1 cellular context compared by ENCODE assay signal in the genomic region with DNA sequence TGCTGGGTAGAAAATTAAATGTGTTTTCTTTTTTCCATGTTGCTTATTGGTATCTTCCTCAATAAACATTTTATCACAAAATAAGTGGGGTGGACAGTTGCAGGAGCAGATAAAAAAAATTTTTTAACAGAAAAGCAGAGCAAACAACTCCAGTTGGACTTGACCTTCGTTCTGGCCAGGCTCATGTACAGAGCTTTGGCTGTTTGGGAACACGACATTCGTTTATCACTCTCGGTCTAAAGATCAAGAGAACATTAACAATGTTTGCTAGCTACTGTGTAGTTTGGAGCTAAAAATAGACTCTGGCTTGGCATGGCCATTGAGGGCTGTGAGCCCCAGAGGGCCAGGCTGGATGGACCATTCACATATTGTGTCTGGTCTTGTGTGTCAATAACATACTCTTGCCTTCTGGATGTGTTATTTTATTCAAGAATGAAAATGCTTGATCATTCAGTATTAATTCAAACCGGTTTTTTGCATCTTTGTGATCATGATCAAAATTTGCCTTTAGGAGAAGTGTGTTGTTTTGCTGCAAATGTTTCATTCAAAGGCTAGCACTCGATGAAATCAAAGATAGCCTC.
TF ChIP-seq lines count a peak whose summit lies in the region.

No MANE protein-coding gene starts in this region.

TF ChIP-seq in HepG2, 621 proteins besides CTCF, POLR2A, EP300 and RAD21 (continued from another document and continues in another):
- TF ChIP-seq, protein P1, sequence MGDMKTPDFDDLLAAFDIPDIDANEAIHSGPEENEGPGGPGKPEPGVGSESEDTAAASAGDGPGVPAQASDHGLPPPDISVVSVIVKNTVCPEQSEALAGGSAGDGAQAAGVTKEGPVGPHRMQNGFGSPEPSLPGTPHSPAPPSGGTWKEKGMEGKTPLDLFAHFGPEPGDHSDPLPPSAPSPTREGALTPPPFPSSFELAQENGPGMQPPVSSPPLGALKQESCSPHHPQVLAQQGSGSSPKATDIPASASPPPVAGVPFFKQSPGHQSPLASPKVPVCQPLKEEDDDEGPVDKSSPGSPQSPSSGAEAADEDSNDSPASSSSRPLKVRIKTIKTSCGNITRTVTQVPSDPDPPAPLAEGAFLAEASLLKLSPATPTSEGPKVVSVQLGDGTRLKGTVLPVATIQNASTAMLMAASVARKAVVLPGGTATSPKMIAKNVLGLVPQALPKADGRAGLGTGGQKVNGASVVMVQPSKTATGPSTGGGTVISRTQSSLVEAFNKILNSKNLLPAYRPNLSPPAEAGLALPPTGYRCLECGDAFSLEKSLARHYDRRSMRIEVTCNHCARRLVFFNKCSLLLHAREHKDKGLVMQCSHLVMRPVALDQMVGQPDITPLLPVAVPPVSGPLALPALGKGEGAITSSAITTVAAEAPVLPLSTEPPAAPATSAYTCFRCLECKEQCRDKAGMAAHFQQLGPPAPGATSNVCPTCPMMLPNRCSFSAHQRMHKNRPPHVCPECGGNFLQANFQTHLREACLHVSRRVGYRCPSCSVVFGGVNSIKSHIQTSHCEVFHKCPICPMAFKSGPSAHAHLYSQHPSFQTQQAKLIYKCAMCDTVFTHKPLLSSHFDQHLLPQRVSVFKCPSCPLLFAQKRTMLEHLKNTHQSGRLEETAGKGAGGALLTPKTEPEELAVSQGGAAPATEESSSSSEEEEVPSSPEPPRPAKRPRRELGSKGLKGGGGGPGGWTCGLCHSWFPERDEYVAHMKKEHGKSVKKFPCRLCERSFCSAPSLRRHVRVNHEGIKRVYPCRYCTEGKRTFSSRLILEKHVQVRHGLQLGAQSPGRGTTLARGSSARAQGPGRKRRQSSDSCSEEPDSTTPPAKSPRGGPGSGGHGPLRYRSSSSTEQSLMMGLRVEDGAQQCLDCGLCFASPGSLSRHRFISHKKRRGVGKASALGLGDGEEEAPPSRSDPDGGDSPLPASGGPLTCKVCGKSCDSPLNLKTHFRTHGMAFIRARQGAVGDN (CRISPR knock-in tag; IDR thresholded peaks at IDR 0.05) = no peak
- TF ChIP-seq, protein P2, sequence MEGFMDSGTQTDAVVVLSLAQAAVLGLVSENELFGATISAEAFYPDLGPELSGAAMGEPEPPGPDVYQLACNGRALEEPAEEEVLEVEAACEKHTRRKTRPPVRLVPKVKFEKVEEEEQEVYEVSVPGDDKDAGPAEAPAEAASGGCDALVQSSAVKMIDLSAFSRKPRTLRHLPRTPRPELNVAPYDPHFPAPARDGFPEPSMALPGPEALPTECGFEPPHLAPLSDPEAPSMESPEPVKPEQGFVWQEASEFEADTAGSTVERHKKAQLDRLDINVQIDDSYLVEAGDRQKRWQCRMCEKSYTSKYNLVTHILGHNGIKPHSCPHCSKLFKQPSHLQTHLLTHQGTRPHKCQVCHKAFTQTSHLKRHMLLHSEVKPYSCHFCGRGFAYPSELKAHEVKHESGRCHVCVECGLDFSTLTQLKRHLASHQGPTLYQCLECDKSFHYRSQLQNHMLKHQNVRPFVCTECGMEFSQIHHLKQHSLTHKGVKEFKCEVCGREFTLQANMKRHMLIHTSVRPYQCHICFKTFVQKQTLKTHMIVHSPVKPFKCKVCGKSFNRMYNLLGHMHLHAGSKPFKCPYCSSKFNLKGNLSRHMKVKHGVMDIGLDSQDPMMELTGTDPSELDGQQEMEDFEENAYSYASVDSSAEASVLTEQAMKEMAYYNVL (CRISPR knock-in tag; IDR thresholded peaks at IDR 0.05; ENCODE audit: borderline replicate concordance) = peak; percentile 58; the same call in 1 of the 2 replicates
- TF ChIP-seq RNF2 (conservative IDR thresholded peaks at IDR 0.05; ENCODE audit: low read depth) (no peak), SOX5 (CRISPR knock-in tag; IDR thresholded peaks at IDR 0.05; ENCODE audit: borderline replicate concordance) (peak; percentile 98), NR2F1 (CRISPR knock-in tag; IDR thresholded peaks at IDR 0.05) (peak in 1 of 2 experiments; percentile 45; a peak in 1 of 4 replicates), KMT2B (CRISPR knock-in tag; IDR thresholded peaks at IDR 0.05) (peak; percentile 51; the same call in 1 of the 2 replicates), SIN3A (IDR thresholded peaks at IDR 0.05; ENCODE audit: borderline replicate concordance, low read depth, low read length) (no peak), ZNF7 (CRISPR knock-in tag; IDR thresholded peaks at IDR 0.05) (no peak), ZSCAN12 (CRISPR knock-in tag; IDR thresholded peaks at IDR 0.05) (no peak), ZNF17 (CRISPR knock-in tag; IDR thresholded peaks at IDR 0.05) (no peak), ZNF235 (CRISPR knock-in tag; IDR thresholded peaks at IDR 0.05; ENCODE audit: borderline replicate concordance) (no peak), ZMYM3 (CRISPR knock-in tag; IDR thresholded peaks at IDR 0.05) (peak; percentile 87), SMAD1 (CRISPR knock-in tag; IDR thresholded peaks at IDR 0.05; ENCODE audit: borderline replicate concordance, low read depth) (no peak), KDM2A (CRISPR knock-in tag; IDR thresholded peaks at IDR 0.05; ENCODE audit: borderline replicate concordance, low read depth) (peak; percentile 65), ATRX (CRISPR knock-in tag; IDR thresholded peaks at IDR 0.05; ENCODE audit: borderline replicate concordance) (no peak), ZNF543 (CRISPR knock-in tag; IDR thresholded peaks at IDR 0.05) (no peak), ZSCAN21 (CRISPR knock-in tag; IDR thresholded peaks at IDR 0.05; ENCODE audit: borderline replicate concordance) (no peak), NFKBIZ (CRISPR knock-in tag; IDR thresholded peaks at IDR 0.05) (peak; percentile 92), NFE2L2 (IDR thresholded peaks at IDR 0.05; ENCODE audit: low read length) (no peak), TBX3 (IDR thresholded peaks at IDR 0.05; ENCODE audit: borderline replicate concordance) (peak; percentile 64; the same call in 1 of the 2 replicates), SOX6 (IDR thresholded peaks at IDR 0.05) (no peak), SOX6 (CRISPR knock-in tag; IDR thresholded peaks at IDR 0.05) (peak; percentile 99), ZNF777 (CRISPR knock-in tag; IDR thresholded peaks at IDR 0.05) (no peak), ZNF136 (CRISPR knock-in tag; IDR thresholded peaks at IDR 0.05; ENCODE audit: low read depth) (no peak), MTA3 (CRISPR knock-in tag; IDR thresholded peaks at IDR 0.05) (no peak), GZF1 (CRISPR knock-in tag; IDR thresholded peaks at IDR 0.05) (0 out of 2 replicates have a peak, but pooled peaks have one; percentile 56), NONO (IDR thresholded peaks at IDR 0.05) (no peak), NONO (CRISPR knock-in tag; conservative IDR thresholded peaks at IDR 0.05) (peak; percentile 80; the same call in 1 of the 2 replicates)
- TF ChIP-seq, protein P3, sequence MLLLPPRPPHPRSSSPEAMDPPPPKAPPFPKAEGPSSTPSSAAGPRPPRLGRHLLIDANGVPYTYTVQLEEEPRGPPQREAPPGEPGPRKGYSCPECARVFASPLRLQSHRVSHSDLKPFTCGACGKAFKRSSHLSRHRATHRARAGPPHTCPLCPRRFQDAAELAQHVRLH (CRISPR knock-in tag; IDR thresholded peaks at IDR 0.05; ENCODE audit: borderline replicate concordance, low read depth) = peak; percentile 47; the same call in 1 of the 2 replicates
- TF ChIP-seq, protein P4, sequence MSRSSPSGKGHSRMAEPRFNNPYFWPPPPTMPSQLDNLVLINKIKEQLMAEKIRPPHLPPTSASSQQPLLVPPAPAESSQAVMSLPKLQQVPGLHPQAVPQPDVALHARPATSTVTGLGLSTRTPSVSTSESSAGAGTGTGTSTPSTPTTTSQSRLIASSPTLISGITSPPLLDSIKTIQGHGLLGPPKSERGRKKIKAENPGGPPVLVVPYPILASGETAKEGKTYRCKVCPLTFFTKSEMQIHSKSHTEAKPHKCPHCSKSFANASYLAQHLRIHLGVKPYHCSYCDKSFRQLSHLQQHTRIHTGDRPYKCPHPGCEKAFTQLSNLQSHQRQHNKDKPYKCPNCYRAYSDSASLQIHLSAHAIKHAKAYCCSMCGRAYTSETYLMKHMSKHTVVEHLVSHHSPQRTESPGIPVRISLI (CRISPR knock-in tag; IDR thresholded peaks at IDR 0.05; ENCODE audit: borderline replicate concordance) = peak; percentile 96
- TF ChIP-seq, protein P5, sequence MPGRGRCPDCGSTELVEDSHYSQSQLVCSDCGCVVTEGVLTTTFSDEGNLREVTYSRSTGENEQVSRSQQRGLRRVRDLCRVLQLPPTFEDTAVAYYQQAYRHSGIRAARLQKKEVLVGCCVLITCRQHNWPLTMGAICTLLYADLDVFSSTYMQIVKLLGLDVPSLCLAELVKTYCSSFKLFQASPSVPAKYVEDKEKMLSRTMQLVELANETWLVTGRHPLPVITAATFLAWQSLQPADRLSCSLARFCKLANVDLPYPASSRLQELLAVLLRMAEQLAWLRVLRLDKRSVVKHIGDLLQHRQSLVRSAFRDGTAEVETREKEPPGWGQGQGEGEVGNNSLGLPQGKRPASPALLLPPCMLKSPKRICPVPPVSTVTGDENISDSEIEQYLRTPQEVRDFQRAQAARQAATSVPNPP (CRISPR knock-in tag; IDR thresholded peaks at IDR 0.05) = no peak
- TF ChIP-seq, protein P6, sequence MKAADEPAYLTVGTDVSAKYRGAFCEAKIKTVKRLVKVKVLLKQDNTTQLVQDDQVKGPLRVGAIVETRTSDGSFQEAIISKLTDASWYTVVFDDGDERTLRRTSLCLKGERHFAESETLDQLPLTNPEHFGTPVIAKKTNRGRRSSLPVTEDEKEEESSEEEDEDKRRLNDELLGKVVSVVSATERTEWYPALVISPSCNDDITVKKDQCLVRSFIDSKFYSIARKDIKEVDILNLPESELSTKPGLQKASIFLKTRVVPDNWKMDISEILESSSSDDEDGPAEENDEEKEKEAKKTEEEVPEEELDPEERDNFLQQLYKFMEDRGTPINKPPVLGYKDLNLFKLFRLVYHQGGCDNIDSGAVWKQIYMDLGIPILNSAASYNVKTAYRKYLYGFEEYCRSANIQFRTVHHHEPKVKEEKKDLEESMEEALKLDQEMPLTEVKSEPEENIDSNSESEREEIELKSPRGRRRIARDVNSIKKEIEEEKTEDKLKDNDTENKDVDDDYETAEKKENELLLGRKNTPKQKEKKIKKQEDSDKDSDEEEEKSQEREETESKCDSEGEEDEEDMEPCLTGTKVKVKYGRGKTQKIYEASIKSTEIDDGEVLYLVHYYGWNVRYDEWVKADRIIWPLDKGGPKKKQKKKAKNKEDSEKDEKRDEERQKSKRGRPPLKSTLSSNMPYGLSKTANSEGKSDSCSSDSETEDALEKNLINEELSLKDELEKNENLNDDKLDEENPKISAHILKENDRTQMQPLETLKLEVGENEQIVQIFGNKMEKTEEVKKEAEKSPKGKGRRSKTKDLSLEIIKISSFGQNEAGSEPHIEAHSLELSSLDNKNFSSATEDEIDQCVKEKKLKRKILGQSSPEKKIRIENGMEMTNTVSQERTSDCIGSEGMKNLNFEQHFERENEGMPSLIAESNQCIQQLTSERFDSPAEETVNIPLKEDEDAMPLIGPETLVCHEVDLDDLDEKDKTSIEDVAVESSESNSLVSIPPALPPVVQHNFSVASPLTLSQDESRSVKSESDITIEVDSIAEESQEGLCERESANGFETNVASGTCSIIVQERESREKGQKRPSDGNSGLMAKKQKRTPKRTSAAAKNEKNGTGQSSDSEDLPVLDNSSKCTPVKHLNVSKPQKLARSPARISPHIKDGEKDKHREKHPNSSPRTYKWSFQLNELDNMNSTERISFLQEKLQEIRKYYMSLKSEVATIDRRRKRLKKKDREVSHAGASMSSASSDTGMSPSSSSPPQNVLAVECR (CRISPR knock-in tag; IDR thresholded peaks at IDR 0.05; ENCODE audit: borderline replicate concordance) = peak; percentile 65; the same call in 1 of the 2 replicates
- TF ChIP-seq, protein P7, sequence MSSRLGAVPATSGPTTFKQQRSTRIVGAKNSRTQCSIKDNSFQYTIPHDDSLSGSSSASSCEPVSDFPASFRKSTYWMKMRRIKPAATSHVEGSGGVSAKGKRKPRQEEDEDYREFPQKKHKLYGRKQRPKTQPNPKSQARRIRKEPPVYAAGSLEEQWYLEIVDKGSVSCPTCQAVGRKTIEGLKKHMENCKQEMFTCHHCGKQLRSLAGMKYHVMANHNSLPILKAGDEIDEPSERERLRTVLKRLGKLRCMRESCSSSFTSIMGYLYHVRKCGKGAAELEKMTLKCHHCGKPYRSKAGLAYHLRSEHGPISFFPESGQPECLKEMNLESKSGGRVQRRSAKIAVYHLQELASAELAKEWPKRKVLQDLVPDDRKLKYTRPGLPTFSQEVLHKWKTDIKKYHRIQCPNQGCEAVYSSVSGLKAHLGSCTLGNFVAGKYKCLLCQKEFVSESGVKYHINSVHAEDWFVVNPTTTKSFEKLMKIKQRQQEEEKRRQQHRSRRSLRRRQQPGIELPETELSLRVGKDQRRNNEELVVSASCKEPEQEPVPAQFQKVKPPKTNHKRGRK (CRISPR knock-in tag; IDR thresholded peaks at IDR 0.05) = no peak
- TF ChIP-seq, protein P8, sequence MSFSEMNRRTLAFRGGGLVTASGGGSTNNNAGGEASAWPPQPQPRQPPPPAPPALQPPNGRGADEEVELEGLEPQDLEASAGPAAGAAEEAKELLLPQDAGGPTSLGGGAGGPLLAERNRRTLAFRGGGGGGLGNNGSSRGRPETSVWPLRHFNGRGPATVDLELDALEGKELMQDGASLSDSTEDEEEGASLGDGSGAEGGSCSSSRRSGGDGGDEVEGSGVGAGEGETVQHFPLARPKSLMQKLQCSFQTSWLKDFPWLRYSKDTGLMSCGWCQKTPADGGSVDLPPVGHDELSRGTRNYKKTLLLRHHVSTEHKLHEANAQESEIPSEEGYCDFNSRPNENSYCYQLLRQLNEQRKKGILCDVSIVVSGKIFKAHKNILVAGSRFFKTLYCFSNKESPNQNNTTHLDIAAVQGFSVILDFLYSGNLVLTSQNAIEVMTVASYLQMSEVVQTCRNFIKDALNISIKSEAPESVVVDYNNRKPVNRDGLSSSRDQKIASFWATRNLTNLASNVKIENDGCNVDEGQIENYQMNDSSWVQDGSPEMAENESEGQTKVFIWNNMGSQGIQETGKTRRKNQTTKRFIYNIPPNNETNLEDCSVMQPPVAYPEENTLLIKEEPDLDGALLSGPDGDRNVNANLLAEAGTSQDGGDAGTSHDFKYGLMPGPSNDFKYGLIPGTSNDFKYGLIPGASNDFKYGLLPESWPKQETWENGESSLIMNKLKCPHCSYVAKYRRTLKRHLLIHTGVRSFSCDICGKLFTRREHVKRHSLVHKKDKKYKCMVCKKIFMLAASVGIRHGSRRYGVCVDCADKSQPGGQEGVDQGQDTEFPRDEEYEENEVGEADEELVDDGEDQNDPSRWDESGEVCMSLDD (CRISPR knock-in tag; IDR thresholded peaks at IDR 0.05; ENCODE audit: borderline replicate concordance) = no peak
- TF ChIP-seq, protein P9, sequence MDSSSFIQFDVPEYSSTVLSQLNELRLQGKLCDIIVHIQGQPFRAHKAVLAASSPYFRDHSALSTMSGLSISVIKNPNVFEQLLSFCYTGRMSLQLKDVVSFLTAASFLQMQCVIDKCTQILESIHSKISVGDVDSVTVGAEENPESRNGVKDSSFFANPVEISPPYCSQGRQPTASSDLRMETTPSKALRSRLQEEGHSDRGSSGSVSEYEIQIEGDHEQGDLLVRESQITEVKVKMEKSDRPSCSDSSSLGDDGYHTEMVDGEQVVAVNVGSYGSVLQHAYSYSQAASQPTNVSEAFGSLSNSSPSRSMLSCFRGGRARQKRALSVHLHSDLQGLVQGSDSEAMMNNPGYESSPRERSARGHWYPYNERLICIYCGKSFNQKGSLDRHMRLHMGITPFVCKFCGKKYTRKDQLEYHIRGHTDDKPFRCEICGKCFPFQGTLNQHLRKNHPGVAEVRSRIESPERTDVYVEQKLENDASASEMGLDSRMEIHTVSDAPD (CRISPR knock-in tag; IDR thresholded peaks at IDR 0.05) = peak; percentile 77; the same call in 1 of the 2 replicates
- TF ChIP-seq, protein P10, sequence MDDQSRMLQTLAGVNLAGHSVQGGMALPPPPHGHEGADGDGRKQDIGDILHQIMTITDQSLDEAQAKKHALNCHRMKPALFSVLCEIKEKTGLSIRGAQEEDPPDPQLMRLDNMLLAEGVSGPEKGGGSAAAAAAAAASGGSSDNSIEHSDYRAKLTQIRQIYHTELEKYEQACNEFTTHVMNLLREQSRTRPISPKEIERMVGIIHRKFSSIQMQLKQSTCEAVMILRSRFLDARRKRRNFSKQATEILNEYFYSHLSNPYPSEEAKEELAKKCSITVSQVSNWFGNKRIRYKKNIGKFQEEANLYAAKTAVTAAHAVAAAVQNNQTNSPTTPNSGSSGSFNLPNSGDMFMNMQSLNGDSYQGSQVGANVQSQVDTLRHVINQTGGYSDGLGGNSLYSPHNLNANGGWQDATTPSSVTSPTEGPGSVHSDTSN (CRISPR knock-in tag; IDR thresholded peaks at IDR 0.05; ENCODE audit: borderline replicate concordance) = no peak
